8 cellular contexts compared by ENCODE assay signal in genomic region chr10:92517034-92517655, GRCh38. TPM values are rescaled to one million over a fixed set of nuclear protein-coding genes. Genes with fewer than 3 reads are reported as not detected.
DNase-seq lines count a peak whose midpoint lies in the region; FAIRE-seq and TF ChIP-seq lines count a peak whose summit lies in the region.

No MANE protein-coding gene starts in this region.

- peak; percentile 93 for FAIRE-seq in endometrium (lab: Jason Lieb, UNC)

- DNase-seq in A172 (ENCODE audit: low spot score) (peak; percentile 65), GM13977 (ENCODE audit: low spot score) (peak; percentile 63), HL-60 (ENCODE audit: low read depth in 1 of 2, low spot score in 1 of 2) (peak; percentile 15 to 70), NOMO-1 treated with DMSO at 0.1 percent for 48 hours (lab: John Stamatoyannopoulos, UW; ENCODE audit: unreplicated experiment) (peak; percentile 67), myocyte (ENCODE audit: low read depth) (peak; percentile 80)
- peak; percentile 30 to 51 for DNase-seq in activated CD8-positive, alpha-beta memory T cell treated with anti-CD3 and anti-CD28 coated beads for 4 hours (ENCODE audit: low read depth in 2 of 2)
- peak; percentile 6 to 46 for DNase-seq in stimulated activated CD8-positive, alpha-beta memory T cell treated with anti-CD3 and anti-CD28 coated beads, Interleukin-7, amount 100 ng/mL, for 48 hours (ENCODE audit: extremely low read depth in 1 of 2, low read depth in 1 of 2)

- TF ChIP-seq CTCF in GM13977 (IDR thresholded peaks at IDR 0.05; ENCODE audit: extremely low read depth, insufficient read depth, missing control alignments) (peak; percentile 71), HL-60 (IDR thresholded peaks at IDR 0.05; ENCODE audit: insufficient read depth, low read length) (peak; percentile 57)

- in situ Hi-C loops in GM13977 (cut with MboI; ENCODE audit: low pct_unique_long_range_greater_than_20kb, low sequenced_read_pairs, unreplicated experiment) = no loop called here

- no peak overlapping the region for H3K4me3 ChIP-seq in HL-60 (replicated peaks; ENCODE audit: insufficient read depth, low read length)

- H3K27me3 ChIP-seq in HL-60 (ENCODE audit: insufficient read depth, poor library complexity, severe bottlenecking) = no peaks in the 10 kb centered on the region

- H3K27ac ChIP-seq in HL-60 (replicated peaks) = no peak overlapping the region

RNA-seq across cellular contexts. Expression of gene IDE, which starts 56.7 kb away (rescaled TPM):
- total RNA-seq in A172 (2014; rRNA removed; shearing (Covaris generic)) = 55.1 and 72.9 TPM in 2 replicates
- 28.6 and 29.1 TPM in 2 replicates for total RNA-seq in myocyte
- 10.1 TPM for polyA plus RNA-seq in myocyte (2012)

Comparison
In these comparisons a context has a peak if more than half of its experiments do, and no peak if none do; other contexts are left out.
1. DNase-seq: peak in every context shown above with its lines; median percentile 80 in myocyte; 67 in NOMO-1 treated with DMSO at 0.1 percent for 48 hours; 65 in A172; 63 in GM13977; 42 in HL-60; 40 in activated CD8-positive, alpha-beta memory T cell treated with anti-CD3 and anti-CD28 coated beads for 4 hours; 26 in stimulated activated CD8-positive, alpha-beta memory T cell treated with anti-CD3 and anti-CD28 coated beads, Interleukin-7, amount 100 ng/mL, for 48 hours.